ENCODE assay signal across 33 cellular contexts in the genomic region with DNA sequence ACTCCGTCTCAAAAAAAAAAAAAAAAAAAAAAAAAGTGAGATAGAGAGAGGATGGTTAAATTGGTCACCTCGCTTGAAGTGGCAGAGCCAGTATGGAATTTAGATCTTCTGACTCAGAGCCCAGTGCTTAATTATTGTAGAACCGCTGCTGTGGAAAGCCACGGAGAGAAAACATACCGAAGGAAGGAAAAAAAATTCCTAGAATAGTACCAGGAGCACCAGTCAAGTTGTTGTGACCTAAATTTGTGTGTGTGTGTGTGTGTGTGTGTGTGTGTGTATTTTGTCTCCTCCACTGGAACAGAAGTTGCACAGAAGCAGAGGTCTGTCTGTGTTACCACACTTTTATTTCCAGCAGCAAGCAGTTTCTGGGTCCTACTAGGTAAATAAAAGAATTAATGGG. TPM values are rescaled to one million over a fixed set of nuclear protein-coding genes. Genes with fewer than 3 reads are reported as not detected.
DNase-seq lines count a peak whose midpoint lies in the region; ATAC-seq and TF ChIP-seq lines count a peak whose summit lies in the region.
"Had no signal": no experiment of that assay in that cellular context is flagged by ENCODE, and none has a peak within 500 bp of the region (broad histone marks: within the 10 kb centered on the region; RNA-seq: fewer than 3 reads in every experiment).

No MANE protein-coding gene starts in this region.

- no peaks in the 10 kb centered on the region for H3K9me3 ChIP-seq in GM23248 (ENCODE audit: low read depth)
- H3K9me3 ChIP-seq in CD4-positive, alpha-beta T cell (ENCODE audit: control insufficient read depth, low read length): no peaks in the 10 kb centered on the region
- H3K9me3 ChIP-seq in ascending aorta: no peaks in the 10 kb centered on the region
- H3K9me3 ChIP-seq: A549, adrenal gland, heart right ventricle, tibial artery had no signal

- H3K36me3 Mint-ChIP-seq in CD4-positive, alpha-beta T cell (ENCODE audit: low read depth): no peaks in the 10 kb centered on the region

- no peak overlapping the region for H3K27ac Mint-ChIP-seq in CD4-positive, alpha-beta T cell
- H3K27ac Mint-ChIP-seq: activated naive CD4-positive, alpha-beta T cell treated with anti-CD3 and anti-CD28 coated beads for 36 hours; activated T-cell treated with anti-CD3 and anti-CD28 coated beads, Interleukin-2, amount 50 U/mL, for 72 hours; effector memory CD8-positive, alpha-beta T cell had no signal

- in situ Hi-C loops in GM23248 (cut with MboI): no loop called here

- no peaks in the 10 kb centered on the region for H4K20me1 ChIP-seq in GM23248 (ENCODE audit: insufficient read depth)

- H3K4me3 Mint-ChIP-seq in CD4-positive, alpha-beta T cell: no peak overlapping the region
- H3K4me3 Mint-ChIP-seq: activated naive CD4-positive, alpha-beta T cell treated with anti-CD3 and anti-CD28 coated beads for 36 hours; activated T-cell treated with anti-CD3 and anti-CD28 coated beads, Interleukin-2, amount 50 U/mL, for 72 hours; effector memory CD8-positive, alpha-beta T cell had no signal

- H3K27ac ChIP-seq in GM23248 (no peak overlapping the region), ascending aorta (no peak overlapping the region)
- no peak overlapping the region for H3K27ac ChIP-seq in CD4-positive, alpha-beta T cell (ENCODE audit: low read depth, low read length)
- H3K27ac ChIP-seq: A549, adrenal gland, foreskin keratinocyte, heart right ventricle, tibial artery had no signal

- no peaks in the 10 kb centered on the region for H3K4me1 ChIP-seq in GM23248 (ENCODE audit: insufficient read depth)
- no peaks in the 10 kb centered on the region for H3K4me1 ChIP-seq in ascending aorta
- H3K4me1 ChIP-seq: A549, adrenal gland, foreskin keratinocyte, heart right ventricle, tibial artery had no signal

- H3K4me1 Mint-ChIP-seq in CD4-positive, alpha-beta T cell (ENCODE audit: low read depth): no peaks in the 10 kb centered on the region

- peak; percentile 87 for DNase-seq in A172 (ENCODE audit: low spot score)
- peak; percentile 8 for DNase-seq in GM23248
- DNase-seq in RPMI7951 (ENCODE audit: low read depth): peak; percentile 56
- peak; percentile 75 for DNase-seq in islet precursor cell
- no peak for DNase-seq in CD4-positive, alpha-beta T cell
- DNase-seq in ascending aorta (ENCODE audit: low spot score in 2 of 2): no peak
- DNase-seq: activated CD4-positive, CD25-positive, alpha-beta regulatory T cell; activated naive CD4-positive, alpha-beta T cell treated with anti-CD3 and anti-CD28 coated beads for 36 hours; activated T-cell treated with anti-CD3 and anti-CD28 coated beads, Interleukin-2, amount 50 U/mL, for 72 hours; adrenal gland; cortex of kidney; DMS79; effector memory CD8-positive, alpha-beta T cell; foreskin keratinocyte; GOT3; heart right ventricle; mesendoderm; MM.1S; NCI-H2081 treated with DMSO at 0.1 percent for 48 hours; NCI-H226; NCI-H69; occipital lobe; RPMI8226; stimulated activated CD4-positive, alpha-beta T cell treated with anti-CD3 and anti-CD28 coated beads, Interleukin-1b, Interleukin-23, amount 100 ng/mL, for 48 hours; stimulated activated CD8-positive, alpha-beta memory T cell treated with anti-CD3 and anti-CD28 coated beads, Interleukin-4, amount 100 ng/mL, for 48 hours; T-helper 1 cell; tibial artery had no signal

- 72 to 82% methylated on average over 4 of the region's 5 CpGs for WGBS in GM23248 (ENCODE audit: low coverage in 1 of 2, low lambda C conversion rate in 2 of 2, missing lambda C conversion rate in 2 of 2), 2 experiments

- H3K4me3 ChIP-seq in GM23248 (no peak overlapping the region), ascending aorta (no peak overlapping the region)
- H3K4me3 ChIP-seq: A549, adrenal gland, heart right ventricle, K562, smooth muscle cell, tibial artery had no signal

- ATAC-seq in GM18867 (IDR thresholded peaks at IDR 0.05; ENCODE audit: unreplicated experiment) (no peak), HG03457 (IDR thresholded peaks at IDR 0.05; ENCODE audit: unreplicated experiment) (no peak)
- ATAC-seq in CD4-positive, alpha-beta T cell (ENCODE audit: poor library complexity): no peak
- ATAC-seq: A549; activated T-cell treated with anti-CD3 and anti-CD28 coated beads, Interleukin-2, amount 50 U/mL, for 72 hours; effector memory CD8-positive, alpha-beta T cell; foreskin keratinocyte; heart right ventricle; K562; left lobe of liver had no signal

- no peak for TF ChIP-seq CTCF in CD4-positive, alpha-beta T cell (IDR thresholded peaks at IDR 0.05)
- no peak for TF ChIP-seq CTCF in ascending aorta (IDR thresholded peaks at IDR 0.05)

- H3K36me3 ChIP-seq in GM23248 (ENCODE audit: low read depth) (no peaks in the 10 kb centered on the region), ascending aorta (no peaks in the 10 kb centered on the region)
- H3K36me3 ChIP-seq: adrenal gland, heart right ventricle, tibial artery had no signal

- H3K4me2 ChIP-seq in GM23248 (ENCODE audit: unreplicated experiment): no peak overlapping the region
- H3K4me2 ChIP-seq: A549, smooth muscle cell had no signal

- intact Hi-C loops in CD4-positive, alpha-beta T cell (cut with DNase I, micrococcal nuclease): no loop called here
- intact Hi-C loops in ascending aorta (cut with DNase I): no loop called here

- no peaks in the 10 kb centered on the region for H3F3A ChIP-seq in GM23248 (ENCODE audit: insufficient read depth)

- H3K27me3 Mint-ChIP-seq in CD4-positive, alpha-beta T cell: no peaks in the 10 kb centered on the region
- H3K27me3 Mint-ChIP-seq: effector memory CD8-positive, alpha-beta T cell had no signal

- H2AFZ ChIP-seq in GM23248: no peak overlapping the region

- H3K9me3 Mint-ChIP-seq in CD4-positive, alpha-beta T cell: no peaks in the 10 kb centered on the region
- H3K9me3 Mint-ChIP-seq: activated naive CD4-positive, alpha-beta T cell treated with anti-CD3 and anti-CD28 coated beads for 36 hours; activated T-cell treated with anti-CD3 and anti-CD28 coated beads, Interleukin-2, amount 50 U/mL, for 72 hours; effector memory CD8-positive, alpha-beta T cell had no signal

- H3K27me3 ChIP-seq in GM23248 (replicated peaks; ENCODE audit: insufficient read depth) (no peaks in the 10 kb centered on the region), ascending aorta (no peaks in the 10 kb centered on the region)
- H3K27me3 ChIP-seq in CD4-positive, alpha-beta T cell (ENCODE audit: control insufficient read depth, insufficient read depth, low read length): no peaks in the 10 kb centered on the region
- H3K27me3 ChIP-seq: adrenal gland, foreskin keratinocyte, heart right ventricle, tibial artery had no signal

- CTCF ChIA-PET in CD4-positive, alpha-beta T cell (lab: Charles Lee): interaction anchor here (0.6 kb wide), 1 partner anchor 18 kb away, joined by 4 read pairs; no protein-coding TSS in a partner anchor

- no peak overlapping the region for H3K9ac ChIP-seq in GM23248

- POLR2A ChIA-PET in CD4-positive, alpha-beta T cell (lab: Charles Lee): no interaction called here

- H3K79me2 ChIP-seq in GM23248 (ENCODE audit: insufficient read depth): no peaks in the 10 kb centered on the region

- H3K9me2 ChIP-seq in GM23248 (ENCODE audit: insufficient read depth): no peaks in the 10 kb centered on the region

RNA-seq across cellular contexts. Expression of gene NUP85, which starts 10.6 kb away (rescaled TPM):
- 55.6 and 59.1 TPM in 2 replicates for total RNA-seq in A172 (2014; rRNA removed; shearing (Covaris generic))
- total RNA-seq in GM23248 (2014; rRNA removed; shearing (Covaris generic)): 13.4 and 26.2 TPM in 2 replicates
- polyA plus RNA-seq in GM23248 (2016; fragmentation: Nextera tagmentation; extraction: Ambion mirVana): 31.4 and 44.0 TPM in 2 replicates
- 58.0 and 62.7 TPM in 2 replicates for total RNA-seq in RPMI7951 (2014; rRNA removed; shearing (Covaris generic))
- total RNA-seq in CD4-positive, alpha-beta T cell: 10 to 100 TPM; 84.7 to 89.2 TPM
- total RNA-seq in ascending aorta: 38.1 TPM

RNA-seq across cellular contexts. Expression of gene SUMO2, which starts 12.1 kb away (rescaled TPM):
- 201 and 239 TPM in 2 replicates for total RNA-seq in A172 (2014; rRNA removed; shearing (Covaris generic))
- total RNA-seq in GM23248 (2014; rRNA removed; shearing (Covaris generic)): 70.8 and 86.5 TPM in 2 replicates
- polyA plus RNA-seq in GM23248 (2016; fragmentation: Nextera tagmentation; extraction: Ambion mirVana): 465 and 472 TPM in 2 replicates
- 128 and 141 TPM in 2 replicates for total RNA-seq in RPMI7951 (2014; rRNA removed; shearing (Covaris generic))
- total RNA-seq in CD4-positive, alpha-beta T cell: 100 to 1,000 TPM; 207 to 228 TPM
- total RNA-seq in ascending aorta: 23.9 TPM

RNA-seq across cellular contexts. Expression of gene JPT1, which starts 40.6 kb away (rescaled TPM):
- total RNA-seq in A172 (2014; rRNA removed; shearing (Covaris generic)): 626 and 687 TPM in 2 replicates
- total RNA-seq in GM23248 (2014; rRNA removed; shearing (Covaris generic)): 54.0 and 59.8 TPM in 2 replicates
- polyA plus RNA-seq in GM23248 (2016; fragmentation: Nextera tagmentation; extraction: Ambion mirVana): 199 TPM in 2 replicates
- total RNA-seq in RPMI7951 (2014; rRNA removed; shearing (Covaris generic)): 281 and 336 TPM in 2 replicates
- total RNA-seq in CD4-positive, alpha-beta T cell: 10 to 100 TPM; 21.3 to 25.5 TPM
- total RNA-seq in ascending aorta: 23.0 TPM

Comparison
In these comparisons a context has a peak if more than half of its experiments do, and no peak if none do; other contexts are left out.
1. DNase-seq: peak in A172 (single experiment), GM23248 (single experiment), RPMI7951 (single experiment) and islet precursor cell (single experiment); none in CD4-positive, alpha-beta T cell (0 of 10) and ascending aorta (0 of 2).